ENCODE assay signal across 18 cellular contexts in genomic region chrY:19307627-19308026, GRCh38.
A peak's percentile ranks its signal among the peaks of the same experiment; 100 is the strongest.
DNase-seq lines count a peak whose midpoint lies in the region; ATAC-seq and TF ChIP-seq lines count a peak whose summit lies in the region.
"Had no signal": no experiment of that assay in that cellular context is flagged by ENCODE, and none has a peak within 500 bp of the region (broad histone marks: within the 10 kb centered on the region; RNA-seq: fewer than 3 reads in every experiment).

No MANE protein-coding gene starts in this region.

- no peak overlapping the region for H3K27ac Mint-ChIP-seq in activated naive CD8-positive, alpha-beta T cell treated with anti-CD3 and anti-CD28 coated beads, Interleukin-2, amount 50 U/mL, for 24 hours
- H3K27ac Mint-ChIP-seq in activated naive CD8-positive, alpha-beta T cell treated with anti-CD3 and anti-CD28 coated beads for 36 hours = no peak overlapping the region
- no peak overlapping the region for H3K27ac Mint-ChIP-seq in stimulated activated effector memory CD8-positive, alpha-beta T cell treated with anti-CD3 and anti-CD28 coated beads, Interleukin-12 subunit alpha, Interleukin-12 subunit beta, amount 100 ng/mL, for 72 hours
- H3K27ac Mint-ChIP-seq: B cell; CD4-positive, CD25-positive, alpha-beta regulatory T cell; CD8-positive, alpha-beta T cell; HFFc6 had no signal

- no peak for DNase-seq in activated naive CD8-positive, alpha-beta T cell treated with anti-CD3 and anti-CD28 coated beads, Interleukin-2, amount 50 U/mL, for 24 hours
- DNase-seq in activated naive CD8-positive, alpha-beta T cell treated with anti-CD3 and anti-CD28 coated beads for 36 hours = no peak
- peak; percentile 1 for DNase-seq in T1000 (lab: John Stamatoyannopoulos, UW)
- DNase-seq in epithelial cell of esophagus (ENCODE audit: low read depth) = peak; percentile 24
- DNase-seq in stimulated activated effector memory CD8-positive, alpha-beta T cell treated with anti-CD3 and anti-CD28 coated beads, Interleukin-12 subunit alpha, Interleukin-12 subunit beta, amount 100 ng/mL, for 72 hours (ENCODE audit: low spot score in 2 of 2) = no peak
- no peak for DNase-seq in cortex of kidney (lab: John Stamatoyannopoulos, UW)
- no peak for DNase-seq in SIG-M5 (lab: John Stamatoyannopoulos, UW)
- DNase-seq: Caco-2; CD4-positive, CD25-positive, alpha-beta regulatory T cell; CD8-positive, alpha-beta T cell; DMS153; DND-41; GOT3; HFFc6 had no signal

- no peak overlapping the region for H3K4me3 Mint-ChIP-seq in activated naive CD8-positive, alpha-beta T cell treated with anti-CD3 and anti-CD28 coated beads, Interleukin-2, amount 50 U/mL, for 24 hours
- H3K4me3 Mint-ChIP-seq in activated naive CD8-positive, alpha-beta T cell treated with anti-CD3 and anti-CD28 coated beads for 36 hours = no peak overlapping the region
- H3K4me3 Mint-ChIP-seq in stimulated activated effector memory CD8-positive, alpha-beta T cell treated with anti-CD3 and anti-CD28 coated beads, Interleukin-12 subunit alpha, Interleukin-12 subunit beta, amount 100 ng/mL, for 72 hours = no peak overlapping the region
- H3K4me3 Mint-ChIP-seq: B cell; CD4-positive, CD25-positive, alpha-beta regulatory T cell; CD8-positive, alpha-beta T cell; HFFc6 had no signal

- no peaks in the 10 kb centered on the region for H3K9me3 Mint-ChIP-seq in activated naive CD8-positive, alpha-beta T cell treated with anti-CD3 and anti-CD28 coated beads, Interleukin-2, amount 50 U/mL, for 24 hours
- no peaks in the 10 kb centered on the region for H3K9me3 Mint-ChIP-seq in activated naive CD8-positive, alpha-beta T cell treated with anti-CD3 and anti-CD28 coated beads for 36 hours
- peaks cover 5% of the 10 kb centered on the region for H3K9me3 Mint-ChIP-seq in stimulated activated effector memory CD8-positive, alpha-beta T cell treated with anti-CD3 and anti-CD28 coated beads, Interleukin-12 subunit alpha, Interleukin-12 subunit beta, amount 100 ng/mL, for 72 hours
- H3K9me3 Mint-ChIP-seq: CD4-positive, CD25-positive, alpha-beta regulatory T cell; CD8-positive, alpha-beta T cell; HFFc6 had no signal

- TF ChIP-seq CTCF in epithelial cell of esophagus (IDR thresholded peaks at IDR 0.05; ENCODE audit: insufficient read depth, low read depth, low read length, missing control alignments) = no peak

- H3K27me3 Mint-ChIP-seq in activated naive CD8-positive, alpha-beta T cell treated with anti-CD3 and anti-CD28 coated beads, Interleukin-2, amount 50 U/mL, for 24 hours = no peaks in the 10 kb centered on the region
- H3K27me3 Mint-ChIP-seq in activated naive CD8-positive, alpha-beta T cell treated with anti-CD3 and anti-CD28 coated beads for 36 hours = no peaks in the 10 kb centered on the region
- H3K27me3 Mint-ChIP-seq: B cell; CD4-positive, CD25-positive, alpha-beta regulatory T cell had no signal

- no peaks in the 10 kb centered on the region for H3K36me3 Mint-ChIP-seq in activated naive CD8-positive, alpha-beta T cell treated with anti-CD3 and anti-CD28 coated beads, Interleukin-2, amount 50 U/mL, for 24 hours (ENCODE audit: low read depth)
- H3K36me3 Mint-ChIP-seq in activated naive CD8-positive, alpha-beta T cell treated with anti-CD3 and anti-CD28 coated beads for 36 hours = peaks cover 2% of the 10 kb centered on the region
- no peaks in the 10 kb centered on the region for H3K36me3 Mint-ChIP-seq in stimulated activated effector memory CD8-positive, alpha-beta T cell treated with anti-CD3 and anti-CD28 coated beads, Interleukin-12 subunit alpha, Interleukin-12 subunit beta, amount 100 ng/mL, for 72 hours
- H3K36me3 Mint-ChIP-seq: CD4-positive, CD25-positive, alpha-beta regulatory T cell; CD8-positive, alpha-beta T cell had no signal

- ATAC-seq in activated naive CD8-positive, alpha-beta T cell treated with anti-CD3 and anti-CD28 coated beads, Interleukin-2, amount 50 U/mL, for 24 hours = peak; percentile 77
- ATAC-seq in stimulated activated effector memory CD8-positive, alpha-beta T cell treated with anti-CD3 and anti-CD28 coated beads, Interleukin-12 subunit alpha, Interleukin-12 subunit beta, amount 100 ng/mL, for 72 hours = peak; percentile 69
- ATAC-seq in GM21528 (IDR thresholded peaks at IDR 0.05; ENCODE audit: low FRiP score, unreplicated experiment) = no peak
- ATAC-seq: CD8-positive, alpha-beta T cell had no signal

- H3K4me1 Mint-ChIP-seq in activated naive CD8-positive, alpha-beta T cell treated with anti-CD3 and anti-CD28 coated beads, Interleukin-2, amount 50 U/mL, for 24 hours = peaks cover 2% of the 10 kb centered on the region
- H3K4me1 Mint-ChIP-seq in activated naive CD8-positive, alpha-beta T cell treated with anti-CD3 and anti-CD28 coated beads for 36 hours = no peaks in the 10 kb centered on the region
- no peaks in the 10 kb centered on the region for H3K4me1 Mint-ChIP-seq in stimulated activated effector memory CD8-positive, alpha-beta T cell treated with anti-CD3 and anti-CD28 coated beads, Interleukin-12 subunit alpha, Interleukin-12 subunit beta, amount 100 ng/mL, for 72 hours
- H3K4me1 Mint-ChIP-seq: B cell; CD4-positive, CD25-positive, alpha-beta regulatory T cell had no signal

- no peak overlapping the region for H3K4me3 ChIP-seq in epithelial cell of esophagus (ENCODE audit: low read length)
- H3K4me3 ChIP-seq: BLaER1, HAP-1 had no signal

Comparison
In these comparisons a context has a peak if more than half of its experiments do, and no peak if none do; other contexts are left out.
1. DNase-seq: peak in T1000 (single experiment) and epithelial cell of esophagus (single experiment); none in activated naive CD8-positive, alpha-beta T cell treated with anti-CD3 and anti-CD28 coated beads, Interleukin-2, amount 50 U/mL, for 24 hours (single experiment), activated naive CD8-positive, alpha-beta T cell treated with anti-CD3 and anti-CD28 coated beads for 36 hours (single experiment), stimulated activated effector memory CD8-positive, alpha-beta T cell treated with anti-CD3 and anti-CD28 coated beads, Interleukin-12 subunit alpha, Interleukin-12 subunit beta, amount 100 ng/mL, for 72 hours (0 of 2), cortex of kidney (single experiment) and SIG-M5 (single experiment).